In genomic region chr19:4471400-4472173, GRCh38 we compare ENCODE assay signal across 8 cellular contexts. TPM values are rescaled to one million over a fixed set of nuclear protein-coding genes. Genes with fewer than 3 reads are reported as not detected.
DNase-seq lines count a peak whose midpoint lies in the region; ATAC-seq and TF ChIP-seq lines count a peak whose summit lies in the region.

No MANE protein-coding gene starts in this region.

- H3K27me3 ChIP-seq in BJ (ENCODE audit: control insufficient read depth, insufficient read depth, low read length) = no peaks in the 10 kb centered on the region

- H3K4me3 ChIP-seq in BJ (ENCODE audit: low read depth, low read length) = peak overlapping the region; percentile 47

- DNase-seq in BJ (ENCODE audit: low read depth) = peak; percentile 100
- peak; percentile 100 for DNase-seq in NCI-H524 treated with DMSO at 0.1 percent for 48 hours (lab: John Stamatoyannopoulos, UW)
- peak; percentile 98 for DNase-seq in activated CD4-positive, alpha-beta T cell treated with anti-CD3 and anti-CD28 coated beads for 48 hours
- DNase-seq in dedifferentiated amniotic fluid mesenchymal stem cell (ENCODE audit: extremely low spot score) = peak; percentile 100
- DNase-seq in left kidney (ENCODE audit: low read depth, low spot score) = peak; percentile 100
- DNase-seq in stimulated activated CD4-positive, alpha-beta T cell treated with anti-CD3 and anti-CD28 coated beads, Interleukin-1b, Interleukin-23, amount 100 ng/mL, for 48 hours = peak; percentile 99

- CTCF ChIA-PET in BJ (lab: Yijun Ruan, JAX) = interaction anchor here (0.8 to 1.2 kb wide), 5 partner anchors 52 to 225 kb away, joined by 3 to 5 read pairs (median 3); partner anchors contain the start of genes SH3GL1 and YJU2

- POLR2A ChIA-PET in BJ (lab: Charles Lee) = interaction anchor here (0.9 to 1.2 kb wide), 3 partner anchors 15 to 76 kb away, joined by 3 to 8 read pairs (median 6); no protein-coding TSS in a partner anchor

- no peak for TF ChIP-seq CTCF in BJ (IDR thresholded peaks at IDR 0.05; ENCODE audit: insufficient read depth, low read depth, low read length)

- H3K36me3 ChIP-seq in BJ (ENCODE audit: control insufficient read depth, insufficient read depth, low read length) = peaks cover 4% of the 10 kb centered on the region

- ATAC-seq in GM19328 (IDR thresholded peaks at IDR 0.05; ENCODE audit: unreplicated experiment) (peak; percentile 92), HG03460 (IDR thresholded peaks at IDR 0.05; ENCODE audit: unreplicated experiment) (peak; percentile 71)

RNA-seq across cellular contexts. Expression of gene HDGFL2, which starts 0.5 kb away (rescaled TPM):
- 23.8 and 26.0 TPM in 2 replicates for polyA plus RNA-seq in BJ (2011; rRNA removed)
- polyA minus RNA-seq in BJ (2011; rRNA and poly(A)+ RNA removed) = 13.4 and 21.4 TPM in 2 replicates

RNA-seq across cellular contexts. Expression of gene UBXN6, which starts 14.0 kb away (rescaled TPM):
- 85.5 and 127 TPM in 2 replicates for polyA plus RNA-seq in BJ (2011; rRNA removed)
- 52.9 and 76.0 TPM in 2 replicates for polyA minus RNA-seq in BJ (2011; rRNA and poly(A)+ RNA removed)

RNA-seq across cellular contexts. Expression of gene PLIN4, which starts 46.7 kb away (rescaled TPM):
- 0.01 TPM in 2 replicates for polyA plus RNA-seq in BJ (2011; rRNA removed)
- polyA minus RNA-seq in BJ (2011; rRNA and poly(A)+ RNA removed) = 0.05 TPM in 1 of 2 replicates, not detected in the other

Comparison
In these comparisons a context has a peak if more than half of its experiments do, and no peak if none do; other contexts are left out.
1. Peak in every context shown above with its lines: DNase-seq, ATAC-seq and H3K4me3 ChIP-seq.